ENCODE assay signal across 16 cellular contexts in the genomic region with DNA sequence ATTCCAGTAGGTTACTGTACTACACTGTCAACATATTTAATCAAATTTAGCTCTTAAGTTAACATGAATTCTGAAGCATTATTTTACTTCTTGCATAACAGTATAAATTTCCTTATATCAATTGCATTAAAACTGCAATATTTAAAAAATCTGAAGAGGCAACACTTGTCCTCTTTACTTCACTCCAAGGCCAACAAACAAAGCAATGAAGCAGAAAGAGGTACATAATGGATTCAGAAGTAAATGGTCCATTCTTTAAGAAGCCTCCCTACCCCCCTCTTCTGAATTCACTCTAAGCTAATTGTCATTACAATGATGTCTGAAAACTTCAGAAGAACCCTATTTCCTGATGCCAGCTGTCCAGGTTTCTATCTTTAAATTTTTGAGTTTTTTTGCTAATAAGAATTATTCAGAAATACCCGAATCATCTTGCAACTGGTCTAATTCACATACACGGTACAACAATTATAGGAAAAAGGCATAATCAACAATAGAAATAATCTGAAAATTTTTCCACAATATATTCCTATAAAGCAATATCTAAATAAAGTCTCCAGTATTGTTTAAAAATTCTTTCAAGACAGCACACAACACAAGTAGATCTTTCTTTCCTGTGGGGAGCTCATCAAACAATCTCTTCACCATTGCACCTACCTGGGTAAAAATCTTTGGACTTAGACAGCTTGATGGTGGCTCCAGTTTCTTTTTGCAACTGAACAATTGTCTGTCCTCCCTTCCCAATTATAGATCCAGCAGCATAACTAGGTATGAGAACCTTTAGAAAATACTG. TPM values are rescaled to one million over a fixed set of nuclear protein-coding genes. Genes with fewer than 3 reads are reported as not detected.
DNase-seq lines count a peak whose midpoint lies in the region; ATAC-seq and TF ChIP-seq lines count a peak whose summit lies in the region.
"Had no signal": no experiment of that assay in that cellular context is flagged by ENCODE, and none has a peak within 500 bp of the region (broad histone marks: within the 10 kb centered on the region; RNA-seq: fewer than 3 reads in every experiment).

No MANE protein-coding gene starts in this region.

- H2AK5ac ChIP-seq in neuronal stem cell (ENCODE audit: low read depth, low read length) = no peak overlapping the region

- no peak overlapping the region for H4K8ac ChIP-seq in neuronal stem cell (ENCODE audit: low read depth, low read length)

- no peak overlapping the region for H2BK12ac ChIP-seq in neuronal stem cell (ENCODE audit: low read length)

- H3K18ac ChIP-seq in neuronal stem cell (ENCODE audit: low read length) = no peak overlapping the region

- DNase-seq in G401 (ENCODE audit: low spot score) = peak; percentile 60
- peak; percentile 40 for DNase-seq in NCI-H345 treated with DMSO at 0.1 percent for 48 hours (lab: John Stamatoyannopoulos, UW; ENCODE audit: unreplicated experiment)
- DNase-seq in fibroblast of mammary gland (ENCODE audit: low read depth) = peak; percentile 12
- no peak for DNase-seq in neuronal stem cell (ENCODE audit: low spot score)
- DNase-seq in LoVo (ENCODE audit: low spot score) = no peak
- DNase-seq in HUDEP-2 (lab: John Stamatoyannopoulos, UW; ENCODE audit: unreplicated experiment in 76 of 76) = no peak
- DNase-seq in activated gamma-delta T cell treated with Interleukin-2 at 50 U/mL for 16 hours = no peak
- DNase-seq: activated CD4-positive, CD25-positive, alpha-beta regulatory T cell treated with anti-CD3 and anti-CD28 coated beads, Interleukin-2, amount 50 U/mL, for 72 hours; AML-193; DMS153; MM.1S; NCI-H226; T-cell had no signal

- H3K4me1 ChIP-seq in neuronal stem cell (ENCODE audit: control insufficient read depth in 2 of 2, insufficient read depth in 1 of 2, low read depth in 1 of 2, low read length in 2 of 2) = peaks cover 2 to 18% of the 10 kb centered on the region in 2 donors

- peaks cover 0 to 32% of the 10 kb centered on the region in 2 donors for H3K36me3 ChIP-seq in neuronal stem cell (replicated peaks in 1 of 2; ENCODE audit: control insufficient read depth in 2 of 2, insufficient read depth in 2 of 2, low read length in 2 of 2)

- no peak for TF ChIP-seq CTCF in fibroblast of mammary gland (conservative IDR thresholded peaks at IDR 0.05; ENCODE audit: control insufficient read depth, insufficient read depth, low read depth, low read length)

- H3K9ac ChIP-seq in neuronal stem cell (ENCODE audit: low read depth, low read length, poor library complexity) = no peak overlapping the region

- ATAC-seq in HG02852 (IDR thresholded peaks at IDR 0.05; ENCODE audit: unreplicated experiment) = no peak
- ATAC-seq: esophagus mucosa, T-cell had no signal

- H2BK5ac ChIP-seq in neuronal stem cell (ENCODE audit: low read length) = no peak overlapping the region

- H3K4me3 ChIP-seq in fibroblast of mammary gland (ENCODE audit: control insufficient read depth, low read depth, low read length) (peak overlapping the region; percentile 87), neuronal stem cell (ENCODE audit: low read length in 2 of 2) (peak overlapping the region in 1 of 2 donors; percentile 87)

- H2BK120ac ChIP-seq in neuronal stem cell (ENCODE audit: low read depth, low read length) = no peak overlapping the region

- H3K4me2 ChIP-seq in neuronal stem cell (ENCODE audit: insufficient read depth, low read length, poor library complexity, severe bottlenecking) = peak overlapping the region; percentile 37

- no peak overlapping the region for H3K14ac ChIP-seq in neuronal stem cell (ENCODE audit: low read length)

- no peak overlapping the region for H3K4ac ChIP-seq in neuronal stem cell (ENCODE audit: low read length)

- H3K27ac ChIP-seq in neuronal stem cell (replicated peaks; ENCODE audit: low read length) = no peak overlapping the region

- H2BK15ac ChIP-seq in neuronal stem cell (ENCODE audit: low read length) = no peak overlapping the region

- WGBS in neuronal stem cell (ENCODE audit: extremely low coverage in 2 of 2, insufficient read length in 2 of 2, insufficient replicate concordance in 1 of 2), 2 donors = no CpG with 5 or more reads among the region's 2 CpGs

- H3K9me3 ChIP-seq in neuronal stem cell (replicated peaks in 1 of 2; ENCODE audit: control insufficient read depth in 2 of 2, insufficient read depth in 1 of 2, low read depth in 1 of 2, low read length in 2 of 2) = no peaks in the 10 kb centered on the region

- H3K27me3 ChIP-seq in neuronal stem cell (ENCODE audit: control insufficient read depth in 3 of 3, insufficient read depth in 3 of 3, low read depth in 1 of 3, low read length in 3 of 3) = no peaks in the 10 kb centered on the region

- peaks cover 2% of the 10 kb centered on the region for H3K79me1 ChIP-seq in neuronal stem cell (ENCODE audit: low read depth, low read length)

- H2AFZ ChIP-seq in neuronal stem cell (ENCODE audit: low read length) = no peak overlapping the region

- in situ Hi-C loops in G401 (cut with HindIII; ENCODE audit: low sequenced_read_pairs) = no loop called here

- H4K91ac ChIP-seq in neuronal stem cell (ENCODE audit: low read depth, low read length, poor library complexity) = no peak overlapping the region

- no peak overlapping the region for H3K23ac ChIP-seq in neuronal stem cell (ENCODE audit: low read depth, low read length, poor library complexity)

RNA-seq across cellular contexts. Expression of a gene that starts 2.9 kb away (rescaled TPM):
- total RNA-seq in G401 (2014; rRNA removed; shearing (Covaris generic)) = 0.31 TPM in 1 of 2 replicates, not detected in the other
- 39.1 TPM for polyA plus RNA-seq in neuronal stem cell (2013, experiment 1 of 2)
- polyA plus RNA-seq in neuronal stem cell (2013, experiment 2 of 2) = 40.6 TPM
- total RNA-seq: RPMI7951 had no signal

Comparison
In these comparisons a context has a peak if more than half of its experiments do, and no peak if none do; other contexts are left out.
1. DNase-seq: peak in G401 (single experiment), NCI-H345 treated with DMSO at 0.1 percent for 48 hours (single experiment) and fibroblast of mammary gland (single experiment); none in neuronal stem cell (single experiment), LoVo (single experiment), HUDEP-2 (0 of 76) and activated gamma-delta T cell treated with Interleukin-2 at 50 U/mL for 16 hours (single experiment).